In the genomic region with DNA sequence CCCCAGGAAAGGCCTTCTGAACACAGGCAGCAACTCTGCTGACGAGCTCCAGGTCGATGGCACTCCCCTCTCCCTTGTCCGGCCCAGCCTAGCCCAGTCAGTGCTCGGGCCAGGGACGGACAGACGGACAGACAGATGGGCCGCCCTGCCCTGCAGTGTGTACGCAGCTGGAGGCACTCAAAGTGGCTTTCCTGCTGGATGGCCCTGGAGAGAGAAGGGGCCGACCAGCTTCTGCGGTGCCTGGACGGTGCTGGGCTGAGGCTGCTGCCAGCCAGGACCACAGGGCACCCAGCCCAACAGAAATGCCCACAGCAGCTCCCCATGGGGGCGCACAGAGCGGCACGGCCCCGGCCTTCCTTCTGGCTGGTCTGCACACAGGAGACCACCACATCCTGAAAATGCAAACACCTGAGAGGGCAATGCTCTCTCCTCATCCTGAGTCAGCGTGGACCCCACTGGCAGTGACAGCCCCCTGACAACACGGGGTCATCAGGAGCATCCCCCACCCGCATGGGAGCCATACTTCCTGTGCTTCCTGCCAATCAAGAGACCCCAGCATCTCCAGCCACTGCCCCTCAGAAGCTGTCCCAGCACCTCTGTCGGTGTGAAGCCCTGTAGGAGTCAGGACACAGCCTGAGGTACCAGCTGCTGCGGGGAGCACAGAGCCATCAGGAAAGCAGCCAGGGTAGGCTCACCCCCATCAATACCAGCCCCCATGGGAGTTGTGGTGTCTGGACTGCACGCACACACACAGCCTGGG, we compare ENCODE assay signal across 12 cellular contexts. TPM values are rescaled to one million over a fixed set of nuclear protein-coding genes. Genes with fewer than 3 reads are reported as not detected.
DNase-seq lines count a peak whose midpoint lies in the region; ATAC-seq and TF ChIP-seq lines count a peak whose summit lies in the region.
"Had no signal": no experiment of that assay in that cellular context is flagged by ENCODE, and none has a peak within 500 bp of the region (broad histone marks: within the 10 kb centered on the region; RNA-seq: fewer than 3 reads in every experiment).

No MANE protein-coding gene starts in this region.

- no peak for DNase-seq in activated T-cell treated with anti-CD3 and anti-CD28 coated beads, Interleukin-2, amount 50 U/mL, for 24 hours
- DNase-seq in activated T-cell treated with anti-CD3 and anti-CD28 coated beads, Interleukin-2, amount 50 U/mL, for 72 hours: no peak
- DNase-seq in endodermal cell (no peak), transverse colon (no peak), DMS114 treated with DMSO at 0.1 percent for 48 hours (lab: John Stamatoyannopoulos, UW; ENCODE audit: unreplicated experiment) (no peak), ecto neural progenitor cell (ENCODE audit: low spot score) (no peak), GM13976 (ENCODE audit: low spot score) (no peak)
- DNase-seq: activated CD4-positive, CD25-positive, alpha-beta regulatory T cell treated with anti-CD3 and anti-CD28 coated beads, Interleukin-2, amount 50 U/mL, for 72 hours; Calu3; cortex of kidney; NCI-H446 had no signal

- no peaks in the 10 kb centered on the region for H3K27me3 Mint-ChIP-seq in activated T-cell treated with anti-CD3 and anti-CD28 coated beads, Interleukin-2, amount 50 U/mL, for 24 hours
- no peaks in the 10 kb centered on the region for H3K27me3 Mint-ChIP-seq in activated T-cell treated with anti-CD3 and anti-CD28 coated beads, Interleukin-2, amount 50 U/mL, for 72 hours (ENCODE audit: low read depth)
- H3K27me3 Mint-ChIP-seq in endodermal cell (ENCODE audit: insufficient read depth): no peaks in the 10 kb centered on the region

- no peak overlapping the region for H3K9ac ChIP-seq in endodermal cell (ENCODE audit: extremely low read depth, low read length, poor library complexity, severe bottlenecking)
- H3K9ac ChIP-seq in muscle layer of colon (ENCODE audit: low read length): no peak overlapping the region

- H3K9me3 Mint-ChIP-seq in activated T-cell treated with anti-CD3 and anti-CD28 coated beads, Interleukin-2, amount 50 U/mL, for 24 hours: no peaks in the 10 kb centered on the region
- H3K9me3 Mint-ChIP-seq in activated T-cell treated with anti-CD3 and anti-CD28 coated beads, Interleukin-2, amount 50 U/mL, for 72 hours: no peaks in the 10 kb centered on the region
- H3K9me3 Mint-ChIP-seq in endodermal cell: no peaks in the 10 kb centered on the region

- H3K4me3 ChIP-seq in endodermal cell (ENCODE audit: low read length): no peak overlapping the region
- peak overlapping the region; percentile 1 to 70 for H3K4me3 ChIP-seq in muscle layer of colon (ENCODE audit: low read depth in 1 of 2, low read length in 2 of 2)
- H3K4me3 ChIP-seq in transverse colon: no peak overlapping the region

- H3K4me1 ChIP-seq in endodermal cell (ENCODE audit: control insufficient read depth, insufficient read depth, low read length) (no peaks in the 10 kb centered on the region), muscle layer of colon (ENCODE audit: insufficient read depth, low read length) (peaks cover 60% of the 10 kb centered on the region), transverse colon (peaks cover 42 to 74% (median 51%) of the 10 kb centered on the region in 4 donors)

- H3K9me3 ChIP-seq in endodermal cell (ENCODE audit: control insufficient read depth, low read length) (no peaks in the 10 kb centered on the region), muscle layer of colon (ENCODE audit: low read length) (no peaks in the 10 kb centered on the region), transverse colon (no peaks in the 10 kb centered on the region)

- TF ChIP-seq POLR2A in transverse colon (IDR thresholded peaks at IDR 0.05): no peak

- 88 to 93% methylated on average over 10 to 21 of the region's 21 CpGs for WGBS in endodermal cell (ENCODE audit: insufficient coverage in 1 of 2, insufficient read length in 1 of 2), 2 experiments
- 51% methylated on average over 20 of the region's 21 CpGs; no CpG with 5 or more reads in 1 of the 2 donors for WGBS in transverse colon (ENCODE audit: low coverage in 1 of 2), 2 donors

- intact Hi-C loops in transverse colon (cut with DNase I; ENCODE audit: low total_unique reads): no loop called here

- H3K36me3 ChIP-seq in endodermal cell (ENCODE audit: control insufficient read depth, insufficient read depth, low read length) (no peaks in the 10 kb centered on the region), muscle layer of colon (ENCODE audit: insufficient read depth, low read length) (no peaks in the 10 kb centered on the region), transverse colon (no peaks in the 10 kb centered on the region)

- H3K27ac Mint-ChIP-seq in activated T-cell treated with anti-CD3 and anti-CD28 coated beads, Interleukin-2, amount 50 U/mL, for 24 hours: peak overlapping the region; percentile 55
- no peak overlapping the region for H3K27ac Mint-ChIP-seq in activated T-cell treated with anti-CD3 and anti-CD28 coated beads, Interleukin-2, amount 50 U/mL, for 72 hours
- peak overlapping the region; percentile 44 for H3K27ac Mint-ChIP-seq in endodermal cell

- peaks cover 5% of the 10 kb centered on the region for H3K36me3 Mint-ChIP-seq in activated T-cell treated with anti-CD3 and anti-CD28 coated beads, Interleukin-2, amount 50 U/mL, for 24 hours (ENCODE audit: low read depth)
- H3K36me3 Mint-ChIP-seq in activated T-cell treated with anti-CD3 and anti-CD28 coated beads, Interleukin-2, amount 50 U/mL, for 72 hours (ENCODE audit: insufficient read depth in 2 of 2): no peaks in the 10 kb centered on the region
- H3K36me3 Mint-ChIP-seq in endodermal cell (ENCODE audit: low read depth): no peaks in the 10 kb centered on the region

- no peak overlapping the region for H3K4me3 Mint-ChIP-seq in activated T-cell treated with anti-CD3 and anti-CD28 coated beads, Interleukin-2, amount 50 U/mL, for 24 hours
- no peak overlapping the region for H3K4me3 Mint-ChIP-seq in activated T-cell treated with anti-CD3 and anti-CD28 coated beads, Interleukin-2, amount 50 U/mL, for 72 hours
- no peak overlapping the region for H3K4me3 Mint-ChIP-seq in endodermal cell

- no peak for ATAC-seq in activated T-cell treated with anti-CD3 and anti-CD28 coated beads, Interleukin-2, amount 50 U/mL, for 72 hours (replicated peaks in 1 of 2)

- TF ChIP-seq EP300 in transverse colon (IDR thresholded peaks at IDR 0.05; ENCODE audit: low read depth): no peak

- H3K27me3 ChIP-seq in endodermal cell (ENCODE audit: control insufficient read depth, insufficient read depth, low read length, poor library complexity, severe bottlenecking) (no peaks in the 10 kb centered on the region), muscle layer of colon (ENCODE audit: control insufficient read depth in 1 of 2, insufficient read depth in 2 of 2, low read length in 2 of 2) (no peaks in the 10 kb centered on the region), transverse colon (no peaks in the 10 kb centered on the region)

- H3K27ac ChIP-seq in endodermal cell (ENCODE audit: low read depth, low read length) (no peak overlapping the region), muscle layer of colon (ENCODE audit: low read depth, low read length) (peak overlapping the region; percentile 87), transverse colon (peak overlapping the region; percentile 81 to 92 (median 84))

- no peak for TF ChIP-seq CTCF in endodermal cell (conservative IDR thresholded peaks at IDR 0.05)
- no peak for TF ChIP-seq CTCF in transverse colon (IDR thresholded peaks at IDR 0.05)
- TF ChIP-seq CTCF in GM13976 (IDR thresholded peaks at IDR 0.05; ENCODE audit: borderline replicate concordance, control extremely low read depth, extremely low read depth, insufficient read depth, missing control alignments): no peak

- in situ Hi-C loops in transverse colon (cut with MboI; ENCODE audit: low pct_ligation_motif_present in 1 of 4, low pct_unique_long_range_greater_than_20kb in 1 of 4, low sequenced_read_pairs in 3 of 4): no loop called here
- in situ Hi-C loops in GM13976 (cut with MboI; ENCODE audit: low sequenced_read_pairs, unreplicated experiment): no loop called here

- H3K4me1 Mint-ChIP-seq in activated T-cell treated with anti-CD3 and anti-CD28 coated beads, Interleukin-2, amount 50 U/mL, for 24 hours (ENCODE audit: low read depth): peaks cover 36% of the 10 kb centered on the region
- H3K4me1 Mint-ChIP-seq in activated T-cell treated with anti-CD3 and anti-CD28 coated beads, Interleukin-2, amount 50 U/mL, for 72 hours (ENCODE audit: low read depth): peaks cover 8% of the 10 kb centered on the region
- H3K4me1 Mint-ChIP-seq in endodermal cell: no peaks in the 10 kb centered on the region

RNA-seq across cellular contexts. Expression of a gene that starts 0.7 kb away (rescaled TPM):
- total RNA-seq in activated T-cell treated with anti-CD3 and anti-CD28 coated beads, Interleukin-2, amount 50 U/mL, for 72 hours: 10 to 100 TPM; 30.7 to 31.0 TPM
- total RNA-seq in endodermal cell: 10 to 100 TPM; 23.9 to 25.4 TPM
- 15.7 TPM for polyA plus RNA-seq in endodermal cell (2013, experiment 1 of 2)
- polyA plus RNA-seq in endodermal cell (2013, experiment 2 of 2): 14.4 TPM
- 10 to 100 TPM; 22.8 to 56.7 (median 42.4) TPM for total RNA-seq in transverse colon

Comparison
In these comparisons a context has a peak if more than half of its experiments do, and no peak if none do; other contexts are left out.
1. H3K4me3 ChIP-seq: peak in muscle layer of colon (2 of 2); none in endodermal cell (single experiment) and transverse colon (0 of 4).